In the genomic region with DNA sequence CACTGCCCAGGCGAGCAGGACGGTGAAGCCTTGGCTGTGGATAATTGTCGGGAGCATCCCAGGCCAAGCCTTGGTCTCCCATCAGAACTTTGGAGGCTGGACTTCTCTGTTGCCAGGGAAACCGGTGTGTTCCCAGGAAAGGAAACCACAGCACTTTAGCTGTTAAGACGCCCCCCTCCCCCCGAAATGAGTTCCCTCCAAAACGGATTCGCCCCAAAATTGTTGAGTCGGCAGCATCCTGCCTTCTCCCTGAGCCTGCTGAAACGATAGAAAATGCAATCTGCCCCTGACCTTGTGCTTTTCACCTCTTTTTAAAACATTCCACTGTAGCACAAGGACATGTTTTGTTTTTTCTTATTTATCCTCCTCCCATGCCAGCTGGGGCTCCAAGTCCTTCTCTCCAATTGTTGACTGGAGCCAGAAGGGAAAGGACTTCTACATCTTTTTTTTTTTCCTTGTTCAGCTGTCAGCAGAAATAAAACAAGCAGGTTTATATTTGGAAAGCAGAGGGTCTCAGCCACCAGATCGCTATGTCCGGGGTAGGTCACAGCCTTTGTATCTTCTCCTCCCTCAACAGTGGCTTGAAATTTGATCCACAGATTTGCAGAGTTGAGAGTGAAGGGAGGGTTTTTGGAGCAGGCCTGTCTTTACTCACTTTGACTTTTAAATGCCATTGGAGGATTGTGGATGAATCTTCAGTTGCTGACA, we compare ENCODE assay signal across 11 cellular contexts.
A peak's percentile ranks its signal among the peaks of the same experiment; 100 is the strongest.
DNase-seq lines count a peak whose midpoint lies in the region; ATAC-seq and TF ChIP-seq lines count a peak whose summit lies in the region.
"Had no signal": no experiment of that assay in that cellular context is flagged by ENCODE, and none has a peak within 500 bp of the region (broad histone marks: within the 10 kb centered on the region; RNA-seq: fewer than 3 reads in every experiment).

No MANE protein-coding gene starts in this region.

- H3K9me3 ChIP-seq in HUES64 (ENCODE audit: insufficient read depth, low read depth, low read length), result no peaks in the 10 kb centered on the region
- H3K9me3 ChIP-seq in smooth muscle cell (replicated peaks; ENCODE audit: low read depth), result no peaks in the 10 kb centered on the region
- H3K9me3 ChIP-seq in psoas muscle, result no peaks in the 10 kb centered on the region
- no peaks in the 10 kb centered on the region for H3K9me3 ChIP-seq in BE2C
- no peaks in the 10 kb centered on the region for H3K9me3 ChIP-seq in ascending aorta

- 60% methylated on average over 12 of the region's 12 CpGs for WGBS in HUES64
- 44% methylated on average over 12 of the region's 12 CpGs for WGBS in smooth muscle cell (ENCODE audit: low lambda C conversion rate)
- 34 to 37% (median 36%) methylated on average over 12 of the region's 12 CpGs for WGBS in psoas muscle, 3 donors

- no peak overlapping the region for H3K4me2 ChIP-seq in smooth muscle cell

- H2AFZ ChIP-seq in smooth muscle cell (ENCODE audit: low read depth), result no peak overlapping the region

- H3K27me3 ChIP-seq in HUES64 (ENCODE audit: insufficient read depth, low read length) (no peaks in the 10 kb centered on the region), smooth muscle cell (ENCODE audit: low read depth) (no peaks in the 10 kb centered on the region), psoas muscle (ENCODE audit: insufficient read depth in 3 of 3, low read length in 2 of 3) (no peaks in the 10 kb centered on the region), BE2C (no peaks in the 10 kb centered on the region), ascending aorta (no peaks in the 10 kb centered on the region)

- TF ChIP-seq CTCF in smooth muscle cell (IDR thresholded peaks at IDR 0.05; ENCODE audit: borderline replicate concordance, insufficient read depth, poor library complexity, severe bottlenecking) (no peak), psoas muscle (IDR thresholded peaks at IDR 0.05) (no peak), BE2C (IDR thresholded peaks at IDR 0.05; ENCODE audit: low read depth, low read length) (no peak), ascending aorta (IDR thresholded peaks at IDR 0.05) (no peak)

- DNase-seq in cerebellar cortex (ENCODE audit: low spot score), result peak; percentile 34
- DNase-seq in left kidney (ENCODE audit: low read depth, low spot score), result peak; percentile 89
- no peak for DNase-seq in smooth muscle cell (lab: John Stamatoyannopoulos, UW; ENCODE audit: unreplicated experiment)
- no peak for DNase-seq in psoas muscle
- DNase-seq in BE2C, result no peak
- DNase-seq in ascending aorta (ENCODE audit: low spot score in 2 of 2), result no peak
- no peak for DNase-seq in activated CD4-positive, alpha-beta T cell treated with anti-CD3 and anti-CD28 coated beads, Interleukin-2, amount 50 U/mL, for 48 hours
- DNase-seq: activated T-cell treated with anti-CD3 and anti-CD28 coated beads for 4 hours, NCI-H1105 treated with DMSO at 0.1 percent for 48 hours had no signal

- intact Hi-C loops in psoas muscle (cut with DNase I), result no loop called here
- intact Hi-C loops in ascending aorta (cut with DNase I), result no loop called here

- H3K4me1 ChIP-seq in HUES64 (ENCODE audit: insufficient read depth, low read length) (peaks cover 32% of the 10 kb centered on the region), smooth muscle cell (ENCODE audit: low read depth) (peaks cover 41% of the 10 kb centered on the region), psoas muscle (peaks cover 40% of the 10 kb centered on the region), BE2C (peaks cover 81% of the 10 kb centered on the region), ascending aorta (peaks cover 8 to 41% of the 10 kb centered on the region in 2 donors)

- H3K9ac ChIP-seq in HUES64 (ENCODE audit: low read depth, low read length), result peak overlapping the region; percentile 17; the same call in 1 of the 2 replicates
- no peak overlapping the region for H3K9ac ChIP-seq in smooth muscle cell (ENCODE audit: low read depth)

- no peak overlapping the region for H3K4me3 ChIP-seq in HUES64 (ENCODE audit: low read length)
- no peak overlapping the region for H3K4me3 ChIP-seq in smooth muscle cell
- no peak overlapping the region for H3K4me3 ChIP-seq in psoas muscle
- H3K4me3 ChIP-seq in BE2C (ENCODE audit: low read depth, low read length), result no peak overlapping the region
- no peak overlapping the region for H3K4me3 ChIP-seq in ascending aorta
- H3K4me3 ChIP-seq: SK-N-MC had no signal

- H3K27ac ChIP-seq in HUES64 (ENCODE audit: low read depth, low read length) (peak overlapping the region; percentile 42; the same call in 1 of the 2 replicates), smooth muscle cell (ENCODE audit: low read depth) (peak overlapping the region; percentile 77), psoas muscle (no peak overlapping the region), ascending aorta (peak overlapping the region in 1 of 2 donors; percentile 14)
- H3K27ac ChIP-seq: SK-N-MC had no signal

- peaks cover 6% of the 10 kb centered on the region; the same call in 1 of the 2 replicates for H3K36me3 ChIP-seq in HUES64 (ENCODE audit: insufficient read depth, low read length)
- H3K36me3 ChIP-seq in smooth muscle cell (ENCODE audit: low read depth), result no peaks in the 10 kb centered on the region
- H3K36me3 ChIP-seq in psoas muscle (ENCODE audit: insufficient read depth in 1 of 2, low read depth in 1 of 2), result peaks cover 0 to 9% of the 10 kb centered on the region in 2 donors
- peaks cover 15% of the 10 kb centered on the region for H3K36me3 ChIP-seq in BE2C
- H3K36me3 ChIP-seq in ascending aorta, result peaks cover 6 to 9% of the 10 kb centered on the region in 2 donors

- peaks cover 32% of the 10 kb centered on the region for H3F3A ChIP-seq in smooth muscle cell (ENCODE audit: low read depth)

- ATAC-seq in psoas muscle, result no peak

- H3K79me2 ChIP-seq in smooth muscle cell (ENCODE audit: low read depth), result peaks cover 9% of the 10 kb centered on the region

- peaks cover 89% of the 10 kb centered on the region for H4K20me1 ChIP-seq in smooth muscle cell (ENCODE audit: low read depth)

Comparison
In these comparisons a context has a peak if more than half of its experiments do, and no peak if none do; other contexts are left out.
1. DNase-seq: peak in cerebellar cortex (single experiment) and left kidney (single experiment); none in smooth muscle cell (single experiment), psoas muscle (0 of 2), BE2C (single experiment), ascending aorta (0 of 2) and activated CD4-positive, alpha-beta T cell treated with anti-CD3 and anti-CD28 coated beads, Interleukin-2, amount 50 U/mL, for 48 hours (0 of 2).